In genomic region chr3:135216659-135217058, GRCh38 we compare ENCODE assay signal across 18 cellular contexts.
"Had no signal": no experiment of that assay in that cellular context is flagged by ENCODE, and none has a peak within 500 bp of the region (broad histone marks: within the 10 kb centered on the region; RNA-seq: fewer than 3 reads in every experiment).

No MANE protein-coding gene starts in this region.

- H3K27me3 ChIP-seq: breast epithelium had no signal

- H3K4me2 ChIP-seq: PC-9 had no signal

- H3K4me1 ChIP-seq: breast epithelium had no signal

- H3K27me3 Mint-ChIP-seq: activated CD4-positive, alpha-beta T cell treated with anti-CD3 and anti-CD28 coated beads, Interleukin-2, amount 10 ng/mL, durations not matched to agents 24 days and 14 days had no signal

- H3K4me1 Mint-ChIP-seq: activated CD4-positive, alpha-beta T cell treated with anti-CD3 and anti-CD28 coated beads, Interleukin-2, amount 10 ng/mL, durations not matched to agents 24 days and 14 days had no signal

- H2AFZ ChIP-seq: PC-9 had no signal

- H3K9me3 ChIP-seq: breast epithelium had no signal

- H3K4me3 ChIP-seq: breast epithelium, PC-9 had no signal

- H3K9me3 Mint-ChIP-seq: activated CD4-positive, alpha-beta T cell treated with anti-CD3 and anti-CD28 coated beads, Interleukin-2, amount 10 ng/mL, durations not matched to agents 24 days and 14 days; T-helper 1 cell treated with Interleukin-12 subunit alpha and Interleukin-12 subunit beta and Interleukin-4 antibody, amounts not matched to agents 30 μg/mL and 1 μg/mL, for 36 hours had no signal

- DNase-seq: activated CD4-positive, alpha-beta T cell treated with anti-CD3 and anti-CD28 coated beads for 1 hour; activated CD4-positive, alpha-beta T cell treated with anti-CD3 and anti-CD28 coated beads, Interleukin-2, amount 10 ng/mL, durations not matched to agents 24 days and 14 days; activated CD4-positive, alpha-beta T cell treated with anti-CD3 and anti-CD28 coated beads, Interleukin-2, amount 50 U/mL, for 48 hours; activated naive CD4-positive, alpha-beta T cell treated with anti-CD3 and anti-CD28 coated beads, Interleukin-2, amount 50 U/mL, for 16 hours; activated T-cell treated with anti-CD3 and anti-CD28 coated beads for 4 hours; aorta; caudate nucleus; Karpas-422; NCI-H1105 treated with DMSO at 0.1 percent for 48 hours; NCI-H1436 treated with DMSO at 0.1 percent for 48 hours; NCI-H187; NCI-H2081; NCI-H446; NCI-H524; PC-9; SHP77 treated with DMSO at 0.1 percent for 48 hours had no signal

- H3K36me3 ChIP-seq: breast epithelium had no signal

- H3K27ac Mint-ChIP-seq: activated CD4-positive, alpha-beta T cell treated with anti-CD3 and anti-CD28 coated beads, Interleukin-2, amount 10 ng/mL, durations not matched to agents 24 days and 14 days; T-helper 1 cell treated with Interleukin-12 subunit alpha and Interleukin-12 subunit beta and Interleukin-4 antibody, amounts not matched to agents 30 μg/mL and 1 μg/mL, for 36 hours had no signal

- H3K27ac ChIP-seq: breast epithelium, PC-9 had no signal

- H3K4me3 Mint-ChIP-seq: activated CD4-positive, alpha-beta T cell treated with anti-CD3 and anti-CD28 coated beads, Interleukin-2, amount 10 ng/mL, durations not matched to agents 24 days and 14 days; T-helper 1 cell treated with Interleukin-12 subunit alpha and Interleukin-12 subunit beta and Interleukin-4 antibody, amounts not matched to agents 30 μg/mL and 1 μg/mL, for 36 hours had no signal
